10 cellular contexts compared by ENCODE assay signal in genomic region chr10:110923856-110924493, GRCh38. TPM values are rescaled to one million over a fixed set of nuclear protein-coding genes. Genes with fewer than 3 reads are reported as not detected.
DNase-seq lines count a peak whose midpoint lies in the region; ATAC-seq, FAIRE-seq and TF ChIP-seq lines count a peak whose summit lies in the region.
"Had no signal": no experiment of that assay in that cellular context is flagged by ENCODE, and none has a peak within 500 bp of the region (broad histone marks: within the 10 kb centered on the region; RNA-seq: fewer than 3 reads in every experiment).

No MANE protein-coding gene starts in this region.

- ATAC-seq in A549 (0 out of 6 replicates have a peak, but pooled peaks of 1 of the 2 experiments have one; percentile 12), GM18870 (IDR thresholded peaks at IDR 0.05; ENCODE audit: unreplicated experiment) (peak; percentile 34)
- ATAC-seq: activated naive CD4-positive, alpha-beta T cell treated with anti-CD3 and anti-CD28 coated beads, Interleukin-2, amount 50 U/mL, for 72 hours had no signal

- CTCF ChIA-PET in A549 (lab: Yijun Ruan, JAX) (interaction anchor here (0.9 kb wide), 1 partner anchor 69 kb away, joined by 3 read pairs; no protein-coding TSS in a partner anchor), GM10248 (lab: Yijun Ruan, JAX) (interaction anchor here (1.3 kb wide), 1 partner anchor 9 kb away, joined by 3 read pairs; no protein-coding TSS in a partner anchor)

- DNase-seq in A549 (ENCODE audit: low read depth in 1 of 2, low spot score in 1 of 2) (peak in 1 of 2 experiments; percentile 56), HT-29 (ENCODE audit: low spot score) (peak; percentile 59), dermis blood vessel endothelial cell (peak; percentile 12), NCI-H2227 (lab: John Stamatoyannopoulos, UW; ENCODE audit: unreplicated experiment) (no peak), coronary artery (ENCODE audit: low spot score) (no peak), GM10248 (ENCODE audit: extremely low spot score) (no peak)
- no peak for DNase-seq in NK-92 treated with Interleukin-12 subunit alpha and Interleukin-12 subunit beta, amount 100 ng/mL, for 24 hours (lab: John Stamatoyannopoulos, UW)
- DNase-seq: C1 segment of cervical spinal cord had no signal

- peaks cover 39% of the 10 kb centered on the region for H3K4me1 ChIP-seq in A549

- TF ChIP-seq POLR2A in A549 (IDR thresholded peaks at IDR 0.05; ENCODE audit: low read length): no peak

- no peak for TF ChIP-seq EP300 in A549 (IDR thresholded peaks at IDR 0.05)

- TF ChIP-seq CTCF in A549 (IDR thresholded peaks at IDR 0.05): no peak
- no peak for TF ChIP-seq CTCF in coronary artery (IDR thresholded peaks at IDR 0.05)
- TF ChIP-seq CTCF in GM10248 (IDR thresholded peaks at IDR 0.05; ENCODE audit: control extremely low read depth, extremely low read depth, low read depth, missing control alignments): no peak

- WGBS in A549 (ENCODE audit: missing lambda C conversion rate): 0% methylated on average over 2 of the region's 2 CpGs

- peak; percentile 56 for FAIRE-seq in A549 (lab: Jason Lieb, UNC)

- H3K4me3 ChIP-seq in A549: no peak overlapping the region
- H3K4me3 ChIP-seq in coronary artery: no peak overlapping the region

- H3K9me3 ChIP-seq in A549: no peaks in the 10 kb centered on the region

- no peak for TF ChIP-seq RAD21 in A549 (conservative IDR thresholded peaks at IDR 0.05 in 1 of 2, IDR thresholded peaks at IDR 0.05 in 1 of 2)

- H3K4me2 ChIP-seq in A549: peak overlapping the region; percentile 90

- POLR2A ChIA-PET in A549 (lab: Yijun Ruan, JAX) (no interaction called here), GM10248 (lab: Yijun Ruan, JAX) (no interaction called here)

- H3K27ac ChIP-seq in A549 (peak overlapping the region in 1 of 2 experiments; percentile 3; a peak in 1 of 6 replicates), coronary artery (no peak overlapping the region)

TF ChIP-seq in A549, 52 proteins besides CTCF, POLR2A, EP300 and RAD21:
- no peak for TF ChIP-seq FOSL2 (IDR thresholded peaks at IDR 0.05)
- peak; percentile 14; the same call in 1 of the 2 replicates for TF ChIP-seq FOSL2 (CRISPR knock-in tag; IDR thresholded peaks at IDR 0.05)
- 0 out of 2 replicates have a peak, but pooled peaks have one; percentile 31 for TF ChIP-seq MAX (IDR thresholded peaks at IDR 0.05)
- TF ChIP-seq BCL3 (IDR thresholded peaks at IDR 0.05): no peak

RNA-seq across cellular contexts. Expression of gene SHOC2, which starts 4.6 kb away (rescaled TPM):
- polyA plus RNA-seq in A549 (2011; rRNA removed) (32.1 and 33.1 TPM in 2 replicates), A549 (2017; fragmentation: RNase III; extraction: RNeasy Plus Mini Kit Qiagen cat#74134 plus additional on column Dnase treatment) (17.7 to 20.5 TPM (median 20.3 TPM) in 3 replicates)
- polyA plus RNA-seq in A549 (2012; cell fraction: cytosol; rRNA removed): 5.2 and 6.1 TPM in 2 replicates
- 2.2 and 4.8 TPM in 2 replicates for polyA plus RNA-seq in A549 (2012; cell fraction: nucleus; rRNA removed)
- 19.7 and 20.9 TPM in 2 replicates for polyA minus RNA-seq in A549 (2011; rRNA and poly(A)+ RNA removed)
- 6.4 and 7.0 TPM in 2 replicates for total RNA-seq in HT-29 (2014; rRNA removed; shearing (Covaris generic))
- total RNA-seq in dermis blood vessel endothelial cell: 62.3 and 70.6 TPM in 2 replicates

RNA-seq across cellular contexts. Expression of gene BBIP1, which starts 5.0 kb away (rescaled TPM):
- polyA plus RNA-seq in A549 (2011; rRNA removed) (73.5 and 83.4 TPM in 2 replicates), A549 (2017; fragmentation: RNase III; extraction: RNeasy Plus Mini Kit Qiagen cat#74134 plus additional on column Dnase treatment) (57.2 to 64.1 TPM (median 59.6 TPM) in 3 replicates)
- polyA plus RNA-seq in A549 (2012; cell fraction: cytosol; rRNA removed): 13.0 and 15.9 TPM in 2 replicates
- polyA plus RNA-seq in A549 (2012; cell fraction: nucleus; rRNA removed): 6.2 and 10.1 TPM in 2 replicates
- 9.9 and 10.8 TPM in 2 replicates for polyA minus RNA-seq in A549 (2011; rRNA and poly(A)+ RNA removed)
- 9.2 and 12.7 TPM in 2 replicates for total RNA-seq in HT-29 (2014; rRNA removed; shearing (Covaris generic))
- total RNA-seq in dermis blood vessel endothelial cell: 16.7 and 29.7 TPM in 2 replicates

RNA-seq across cellular contexts. Expression of gene PDCD4, which starts 52.2 kb away (rescaled TPM):
- polyA plus RNA-seq in A549 (2011; rRNA removed): 41.9 and 71.4 TPM in 2 replicates
- 6.5 and 10.0 TPM in 2 replicates for polyA plus RNA-seq in A549 (2012; cell fraction: cytosol; rRNA removed)
- 3.1 and 6.7 TPM in 2 replicates for polyA plus RNA-seq in A549 (2012; cell fraction: nucleus; rRNA removed)
- 35.7 to 49.7 TPM (median 42.7 TPM) in 3 replicates for polyA plus RNA-seq in A549 (2017; fragmentation: RNase III; extraction: RNeasy Plus Mini Kit Qiagen cat#74134 plus additional on column Dnase treatment)
- polyA minus RNA-seq in A549 (2011; rRNA and poly(A)+ RNA removed): 15.0 and 16.3 TPM in 2 replicates
- 12.5 and 18.5 TPM in 2 replicates for total RNA-seq in HT-29 (2014; rRNA removed; shearing (Covaris generic))
- 171 and 200 TPM in 2 replicates for total RNA-seq in dermis blood vessel endothelial cell

Comparison
In these comparisons a context has a peak if more than half of its experiments do, and no peak if none do; other contexts are left out.
1. DNase-seq: peak in HT-29 (single experiment) and dermis blood vessel endothelial cell (single experiment); none in NCI-H2227 (single experiment), NK-92 treated with Interleukin-12 subunit alpha and Interleukin-12 subunit beta, amount 100 ng/mL, for 24 hours (single experiment), coronary artery (single experiment) and GM10248 (single experiment).